In genomic region chr1:148403085-148403456, GRCh38 we compare ENCODE assay signal across 8 cellular contexts.
A peak's percentile ranks its signal among the peaks of the same experiment; 100 is the strongest.
DNase-seq lines count a peak whose midpoint lies in the region; ATAC-seq and TF ChIP-seq lines count a peak whose summit lies in the region.
"Not testable (repeated sequence)": the region's sequence is repeated elsewhere in the genome, so short reads cannot be mapped to it uniquely, and the experiment has no call there.

No MANE protein-coding gene starts in this region.

- not testable (repeated sequence) for H3K9ac ChIP-seq in HUES64 (ENCODE audit: low read depth, low read length); SK-N-MC (ENCODE audit: insufficient read length)

- not testable (repeated sequence) for TF ChIP-seq CTCF in osteocyte (IDR thresholded peaks at IDR 0.05); type B pancreatic cell (conservative IDR thresholded peaks at IDR 0.05)

- not testable (repeated sequence) for H3K27me3 Mint-ChIP-seq in activated naive CD8-positive, alpha-beta T cell; effector memory CD8-positive, alpha-beta T cell; osteocyte (ENCODE audit: unreplicated experiment); type B pancreatic cell

- ATAC-seq in effector memory CD8-positive, alpha-beta T cell (replicated peaks): not testable (repeated sequence)
- ATAC-seq in left colon: peak; percentile 5

- not testable (repeated sequence) for H3K9me3 Mint-ChIP-seq in activated naive CD8-positive, alpha-beta T cell (ENCODE audit: low read depth); effector memory CD8-positive, alpha-beta T cell; osteocyte (ENCODE audit: unreplicated experiment); type B pancreatic cell

- not testable (repeated sequence) for H3K36me3 Mint-ChIP-seq in activated naive CD8-positive, alpha-beta T cell; osteocyte (ENCODE audit: unreplicated experiment); type B pancreatic cell
- peaks cover 21% of the 10 kb centered on the region for H3K36me3 Mint-ChIP-seq in effector memory CD8-positive, alpha-beta T cell (ENCODE audit: insufficient read depth)

- not testable (repeated sequence) for H3K27ac ChIP-seq in HUES64 (ENCODE audit: low read depth, low read length); SK-N-MC

- peak overlapping the region; percentile 100 for H3K27ac Mint-ChIP-seq in activated naive CD8-positive, alpha-beta T cell
- H3K27ac Mint-ChIP-seq in effector memory CD8-positive, alpha-beta T cell: peak overlapping the region; percentile 91 to 97
- H3K27ac Mint-ChIP-seq in osteocyte (ENCODE audit: unreplicated experiment): peak overlapping the region; percentile 90
- peak overlapping the region; percentile 97 for H3K27ac Mint-ChIP-seq in type B pancreatic cell

- H3K27me3 ChIP-seq in HUES64 (ENCODE audit: insufficient read depth, low read length): not testable (repeated sequence)

- not testable (repeated sequence) for H3K4me1 ChIP-seq in HUES64 (ENCODE audit: insufficient read depth, low read length)

- H3K36me3 ChIP-seq in HUES64 (ENCODE audit: insufficient read depth, low read length); SK-N-MC (ENCODE audit: insufficient read depth, low read length): not testable (repeated sequence)

- DNase-seq in DMS53 (lab: John Stamatoyannopoulos, UW): peak; percentile 31
- DNase-seq in SK-N-MC (ENCODE audit: low read depth, low spot score); effector memory CD8-positive, alpha-beta T cell; left colon; osteocyte (ENCODE audit: extremely low spot score, unreplicated experiment); type B pancreatic cell (ENCODE audit: extremely low spot score, unreplicated experiment): not testable (repeated sequence)

- H3K4me3 ChIP-seq in HUES64 (ENCODE audit: low read length) (peak overlapping the region; percentile 56), SK-N-MC (peak overlapping the region; percentile 78)

- H3K4me1 Mint-ChIP-seq in activated naive CD8-positive, alpha-beta T cell (ENCODE audit: low read depth): peaks cover 27% of the 10 kb centered on the region
- peaks cover 14 to 22% of the 10 kb centered on the region in 2 donors for H3K4me1 Mint-ChIP-seq in effector memory CD8-positive, alpha-beta T cell (ENCODE audit: low read depth in 2 of 2)
- H3K4me1 Mint-ChIP-seq in osteocyte (ENCODE audit: unreplicated experiment) (peaks cover 11% of the 10 kb centered on the region), type B pancreatic cell (ENCODE audit: unreplicated experiment) (peaks cover 12% of the 10 kb centered on the region)

- peak overlapping the region; percentile 98 for H3K4me3 Mint-ChIP-seq in activated naive CD8-positive, alpha-beta T cell
- peak overlapping the region; percentile 79 to 87 for H3K4me3 Mint-ChIP-seq in effector memory CD8-positive, alpha-beta T cell
- H3K4me3 Mint-ChIP-seq in osteocyte (ENCODE audit: unreplicated experiment): peak overlapping the region; percentile 97
- H3K4me3 Mint-ChIP-seq in type B pancreatic cell: peak overlapping the region; percentile 99

- H3K9me3 ChIP-seq in HUES64 (ENCODE audit: insufficient read depth, low read depth, low read length); SK-N-MC (ENCODE audit: low read depth, low read length): not testable (repeated sequence)

- intact Hi-C loops in left colon (cut with DNase I, micrococcal nuclease): not testable (repeated sequence)

- no CpG with 5 or more reads among the region's 7 CpGs for WGBS in HUES64
